Comparison of ENCODE assay signal across 18 cellular contexts in the genomic region with DNA sequence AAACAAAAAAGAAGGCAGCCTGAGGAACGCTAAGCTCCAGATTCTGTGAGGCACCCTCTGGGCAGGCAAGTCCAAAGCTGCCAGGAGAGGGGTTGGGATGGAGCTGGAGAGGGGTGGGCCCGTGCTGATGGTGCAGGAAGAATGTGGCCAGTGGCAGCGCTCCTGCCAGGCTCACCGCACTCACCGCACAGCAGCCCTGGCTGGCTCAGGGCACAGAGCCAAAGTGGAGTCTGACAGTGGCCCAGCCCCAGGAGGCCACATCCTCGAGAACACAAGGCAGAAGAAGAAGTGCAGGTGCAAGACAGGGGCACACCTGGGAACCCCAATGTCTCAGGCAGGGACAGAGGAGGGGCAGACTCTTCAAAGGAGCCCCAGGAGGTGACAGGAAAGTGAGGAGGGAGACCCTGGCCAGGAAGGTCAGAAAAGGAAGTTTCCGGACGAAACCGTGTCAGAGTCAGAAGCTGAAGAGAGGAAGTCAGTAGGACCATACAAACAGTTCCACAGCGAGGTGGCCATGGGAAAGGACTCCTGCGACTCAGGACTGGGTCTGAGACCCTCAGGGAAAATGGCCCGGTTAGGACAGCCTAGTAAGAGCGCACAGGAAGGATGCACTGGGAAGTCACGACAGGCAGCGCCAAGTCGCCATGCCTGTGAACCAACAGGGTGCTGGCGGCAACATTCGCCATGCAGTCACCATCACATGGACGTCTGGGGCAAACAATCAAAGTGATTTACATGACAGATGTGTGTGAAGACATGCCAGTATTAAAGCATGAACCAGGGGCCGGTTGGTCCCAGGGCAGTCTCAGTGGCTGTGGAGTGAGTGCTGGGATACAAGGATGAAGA. TPM values are rescaled to one million over a fixed set of nuclear protein-coding genes. Genes with fewer than 3 reads are reported as not detected.
A peak's percentile ranks its signal among the peaks of the same experiment; 100 is the strongest.
DNase-seq lines count a peak whose midpoint lies in the region; ATAC-seq, FAIRE-seq and TF ChIP-seq lines count a peak whose summit lies in the region.
"Had no signal": no experiment of that assay in that cellular context is flagged by ENCODE, and none has a peak within 500 bp of the region (broad histone marks: within the 10 kb centered on the region; RNA-seq: fewer than 3 reads in every experiment).

No MANE protein-coding gene starts in this region.

- H3K27ac ChIP-seq in left ventricle myocardium inferior (replicated peaks) (peak overlapping the region; percentile 84), cingulate gyrus (ENCODE audit: low read depth, low read length) (peak overlapping the region; percentile 41), neuronal stem cell (replicated peaks; ENCODE audit: low read length) (no peak overlapping the region)
- H3K27ac ChIP-seq: tibial nerve had no signal

- no peak overlapping the region for H3K4ac ChIP-seq in neuronal stem cell (ENCODE audit: low read length)

- H3K36me3 ChIP-seq in left ventricle myocardium inferior (no peaks in the 10 kb centered on the region), neuronal stem cell (replicated peaks in 1 of 2; ENCODE audit: control insufficient read depth in 2 of 2, insufficient read depth in 2 of 2, low read length in 2 of 2) (no peaks in the 10 kb centered on the region)
- H3K36me3 ChIP-seq: tibial nerve had no signal

- TF ChIP-seq CTCF in left ventricle myocardium inferior (IDR thresholded peaks at IDR 0.05; ENCODE audit: borderline replicate concordance), result no peak

- no peak overlapping the region for H3K14ac ChIP-seq in neuronal stem cell (ENCODE audit: low read length)

- H2BK5ac ChIP-seq in neuronal stem cell (ENCODE audit: low read length), result peak overlapping the region; percentile 33

- H3K79me1 ChIP-seq in neuronal stem cell (ENCODE audit: low read depth, low read length), result no peaks in the 10 kb centered on the region

- no peak for DNase-seq in left ventricle myocardium inferior
- DNase-seq in Right ventricle myocardium superior, result no peak
- DNase-seq in neuronal stem cell (ENCODE audit: low spot score), result no peak
- DNase-seq in urothelium cell line (ENCODE audit: low spot score), result no peak
- no peak for DNase-seq in NCI-H2227 (lab: John Stamatoyannopoulos, UW; ENCODE audit: unreplicated experiment)
- DNase-seq in cerebellum (ENCODE audit: low spot score), result no peak
- DNase-seq: activated naive CD8-positive, alpha-beta T cell treated with anti-CD3 and anti-CD28 coated beads, Interleukin-2, amount 10 ng/mL, durations not matched to agents 7 days and 5 days; activated T-cell treated with anti-CD3 and anti-CD28 coated beads, Interleukin-2, amount 50 U/mL, for 24 hours; cerebellar nuclear complex; NCI-H2227 treated with DMSO at 0.1 percent for 48 hours; retina; SK-N-SH had no signal

- peak overlapping the region; percentile 61 for H3K18ac ChIP-seq in neuronal stem cell (ENCODE audit: low read length)

- H3K23ac ChIP-seq in neuronal stem cell (ENCODE audit: low read depth, low read length, poor library complexity), result no peak overlapping the region

- H4K91ac ChIP-seq in neuronal stem cell (ENCODE audit: low read depth, low read length, poor library complexity), result no peak overlapping the region

- H3K9ac ChIP-seq in neuronal stem cell (ENCODE audit: low read depth, low read length, poor library complexity), result no peak overlapping the region
- H3K9ac ChIP-seq: SK-N-SH had no signal

- H3K4me2 ChIP-seq in neuronal stem cell (ENCODE audit: insufficient read depth, low read length, poor library complexity, severe bottlenecking), result no peak overlapping the region
- H3K4me2 ChIP-seq: SK-N-SH had no signal

- no peak overlapping the region for H3K4me3 ChIP-seq in left ventricle myocardium inferior
- no peak overlapping the region for H3K4me3 ChIP-seq in neuronal stem cell (ENCODE audit: low read length in 2 of 2)
- H3K4me3 ChIP-seq: tibial nerve had no signal

- H2BK15ac ChIP-seq in neuronal stem cell (ENCODE audit: low read length), result peak overlapping the region; percentile 60

- H4K8ac ChIP-seq in neuronal stem cell (ENCODE audit: low read depth, low read length), result no peak overlapping the region

- H3K27me3 ChIP-seq in left ventricle myocardium inferior (ENCODE audit: low read depth) (no peaks in the 10 kb centered on the region), neuronal stem cell (ENCODE audit: control insufficient read depth in 3 of 3, insufficient read depth in 3 of 3, low read depth in 1 of 3, low read length in 3 of 3) (no peaks in the 10 kb centered on the region)
- H3K27me3 ChIP-seq: tibial nerve had no signal

- WGBS in neuronal stem cell (ENCODE audit: extremely low coverage in 2 of 2, insufficient read length in 2 of 2, insufficient replicate concordance in 1 of 2), 2 donors, result no CpG with 5 or more reads among the region's 20 CpGs

- intact Hi-C loops in left ventricle myocardium inferior (cut with micrococcal nuclease), result no loop called here
- intact Hi-C loops in Right ventricle myocardium superior (cut with DNase I), result no loop called here

- peaks cover 56% of the 10 kb centered on the region for H3K4me1 ChIP-seq in left ventricle myocardium inferior
- H3K4me1 ChIP-seq in neuronal stem cell (ENCODE audit: control insufficient read depth in 2 of 2, insufficient read depth in 1 of 2, low read depth in 1 of 2, low read length in 2 of 2), result peaks cover 0 to 2% of the 10 kb centered on the region in 2 donors

- peak; percentile 88 for FAIRE-seq in urothelium cell line (lab: Jason Lieb, UNC)
- FAIRE-seq: endothelial cell of umbilical vein, islet of Langerhans had no signal

- H2AK5ac ChIP-seq in neuronal stem cell (ENCODE audit: low read depth, low read length), result peak overlapping the region; percentile 60

- ATAC-seq in Right ventricle myocardium superior (ENCODE audit: poor library complexity) (no peak), HG03521 (IDR thresholded peaks at IDR 0.05; ENCODE audit: unreplicated experiment) (no peak)

- H3K9me3 ChIP-seq in left ventricle myocardium inferior (replicated peaks), result no peaks in the 10 kb centered on the region
- no peaks in the 10 kb centered on the region for H3K9me3 ChIP-seq in neuronal stem cell (replicated peaks in 1 of 2; ENCODE audit: control insufficient read depth in 2 of 2, insufficient read depth in 1 of 2, low read depth in 1 of 2, low read length in 2 of 2)
- H3K9me3 ChIP-seq: SK-N-SH, tibial nerve had no signal

- no peak overlapping the region for H2BK12ac ChIP-seq in neuronal stem cell (ENCODE audit: low read length)

- H2AFZ ChIP-seq in neuronal stem cell (ENCODE audit: low read length), result no peak overlapping the region

- H2BK120ac ChIP-seq in neuronal stem cell (ENCODE audit: low read depth, low read length), result no peak overlapping the region

RNA-seq across cellular contexts. Expression of gene COBL, which starts 54.4 kb away (rescaled TPM):
- 77.1 TPM for total RNA-seq in left ventricle myocardium inferior
- 76.5 TPM for total RNA-seq in Right ventricle myocardium superior
- polyA plus RNA-seq in neuronal stem cell (2013, experiment 1 of 2), result 1.5 TPM
- 1.5 TPM for polyA plus RNA-seq in neuronal stem cell (2013, experiment 2 of 2)
- total RNA-seq in cerebellum, result 3.8 TPM
- total RNA-seq: activated naive CD8-positive, alpha-beta T cell treated with anti-CD3 and anti-CD28 coated beads, Interleukin-2, amount 10 ng/mL, durations not matched to agents 7 days and 5 days; OCI-LY7 had no signal
- polyA plus RNA-seq: endothelial cell of umbilical vein had no signal

Comparison
In these comparisons a context has a peak if more than half of its experiments do, and no peak if none do; other contexts are left out.
1. RNA of gene COBL, which starts 54.4 kb away (total RNA-seq): 77.1 TPM in left ventricle myocardium inferior (single experiment) and 76.5 TPM in Right ventricle myocardium superior (single experiment); 3.8 TPM in cerebellum (single experiment); every median in the first group is over 10 times any median in the second.